ENCODE assay signal across 20 cellular contexts in the genomic region with DNA sequence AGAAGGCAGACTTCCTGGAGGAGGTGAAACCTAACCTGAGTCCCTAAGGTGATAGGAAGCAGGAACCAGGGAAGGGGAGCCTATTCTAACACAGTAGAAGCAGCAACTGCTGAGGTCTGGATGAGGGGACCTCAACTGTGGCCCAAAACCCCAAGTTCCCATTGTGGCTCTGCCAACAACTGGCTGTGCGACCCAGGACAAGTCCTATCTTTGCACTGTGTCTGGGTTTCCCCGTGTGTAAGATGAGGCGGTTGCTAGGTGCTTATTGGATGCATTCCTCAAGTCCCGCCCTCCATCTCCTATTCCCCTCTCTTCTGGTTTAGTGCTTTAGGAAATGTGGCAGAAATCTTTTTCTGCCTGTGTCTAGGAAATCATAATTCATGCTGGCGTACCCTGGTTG.
"Had no signal": no experiment of that assay in that cellular context is flagged by ENCODE, and none has a peak within 500 bp of the region (broad histone marks: within the 10 kb centered on the region; RNA-seq: fewer than 3 reads in every experiment).

No MANE protein-coding gene starts in this region.

- H3K36me3 ChIP-seq: esophagus muscularis mucosa, heart right ventricle had no signal

- H3K4me2 ChIP-seq: smooth muscle cell had no signal

- H3K27ac ChIP-seq: coronary artery, esophagus muscularis mucosa, heart right ventricle, parathyroid adenoma, testis had no signal

- H3K9ac ChIP-seq: parathyroid adenoma had no signal

- DNase-seq: activated B cell treated with CpG ODN at 0.5 μM for 24 hours; activated CD4-positive, alpha-beta T cell treated with anti-CD3 and anti-CD28 coated beads for 4 hours; activated CD8-positive, alpha-beta T cell treated with anti-CD3 and anti-CD28 coated beads for 36 hours; activated naive CD4-positive, alpha-beta T cell; activated naive CD8-positive, alpha-beta T cell treated with anti-CD3 and anti-CD28 coated beads for 36 hours; activated T-cell treated with anti-CD3 and anti-CD28 coated beads, Interleukin-2, amount 50 U/mL, for 1 hour; amniotic stem cell; caudate nucleus; effector CD4-positive, alpha-beta T cell; heart right ventricle; naive thymus-derived CD8-positive, alpha-beta T cell; stimulated activated CD4-positive, alpha-beta T cell treated with anti-CD3 and anti-CD28 coated beads, Interleukin-4, amount 100 ng/mL, for 1 hour; stimulated activated naive CD8-positive, alpha-beta T cell treated with anti-CD3 and anti-CD28 coated beads, Interleukin-15, amount 100 ng/mL, for 72 hours; testis had no signal

- H2AFZ ChIP-seq: parathyroid adenoma had no signal

- H3K27me3 ChIP-seq: testis had no signal

- H3K79me2 ChIP-seq: parathyroid adenoma had no signal

- H3K9me3 ChIP-seq: esophagus muscularis mucosa, heart right ventricle, testis had no signal

- ATAC-seq: activated CD8-positive, alpha-beta T cell treated with anti-CD3 and anti-CD28 coated beads for 36 hours; activated T-helper 17 cell treated with anti-CD3 and anti-CD28 coated beads, Interleukin-2, amount 50 U/mL, for 72 hours; heart right ventricle; naive thymus-derived CD8-positive, alpha-beta T cell; sciatic nerve; stimulated activated naive CD8-positive, alpha-beta T cell treated with anti-CD3 and anti-CD28 coated beads, Interleukin-15, amount 100 ng/mL, for 72 hours had no signal

- H3K4me1 ChIP-seq: esophagus muscularis mucosa, heart right ventricle, parathyroid adenoma, testis had no signal

- H3K4me3 ChIP-seq: coronary artery, esophagus muscularis mucosa, heart right ventricle, smooth muscle cell, testis had no signal
